In genomic region chr2:19990416-19990728, GRCh38 we compare ENCODE assay signal across 1 cellular context.
TF ChIP-seq lines count a peak whose summit lies in the region.

No MANE protein-coding gene starts in this region.

TF ChIP-seq in HepG2, 621 proteins besides CTCF, POLR2A, EP300 and RAD21 (continued from another document):
- TF ChIP-seq ZHX1 (CRISPR knock-in tag; IDR thresholded peaks at IDR 0.05; ENCODE audit: low read depth), result no peak
- no peak for TF ChIP-seq NFE2 (CRISPR knock-in tag; IDR thresholded peaks at IDR 0.05)
- TF ChIP-seq HOXD1 (CRISPR knock-in tag; IDR thresholded peaks at IDR 0.05), result no peak
- no peak; the same call in 1 of the 2 replicates for TF ChIP-seq HMGXB3 (CRISPR knock-in tag; IDR thresholded peaks at IDR 0.05; ENCODE audit: borderline replicate concordance)
- no peak for TF ChIP-seq SP2 (CRISPR knock-in tag; IDR thresholded peaks at IDR 0.05)
- no peak for TF ChIP-seq ZBTB26 (CRISPR knock-in tag; IDR thresholded peaks at IDR 0.05; ENCODE audit: borderline replicate concordance)
- TF ChIP-seq ZNF572 (CRISPR knock-in tag; IDR thresholded peaks at IDR 0.05), result no peak
- TF ChIP-seq TRIM22 (IDR thresholded peaks at IDR 0.05), result no peak
- TF ChIP-seq ZNF18 (CRISPR knock-in tag; IDR thresholded peaks at IDR 0.05; ENCODE audit: insufficient replicate concordance), result peak; percentile 86
- TF ChIP-seq DPF2 (CRISPR knock-in tag; IDR thresholded peaks at IDR 0.05; ENCODE audit: borderline replicate concordance, low read depth), result no peak
- TF ChIP-seq KDM3A (CRISPR knock-in tag; IDR thresholded peaks at IDR 0.05; ENCODE audit: low read depth), result no peak
- TF ChIP-seq ZNF781 (CRISPR knock-in tag; IDR thresholded peaks at IDR 0.05; ENCODE audit: borderline replicate concordance, not compliant biosample characterization), result no peak
- TF ChIP-seq EEA1 (CRISPR knock-in tag; IDR thresholded peaks at IDR 0.05; ENCODE audit: borderline replicate concordance), result no peak
- TF ChIP-seq ZNF704 (CRISPR knock-in tag; IDR thresholded peaks at IDR 0.05; ENCODE audit: borderline replicate concordance), result no peak
TF ChIP-seq in HepG2: peak in this region for 47.
